8 cellular contexts compared by ENCODE assay signal in genomic region chr4:52693492-52693891, GRCh38. TPM values are rescaled to one million over a fixed set of nuclear protein-coding genes. Genes with fewer than 3 reads are reported as not detected.
"Had no signal": no experiment of that assay in that cellular context is flagged by ENCODE, and none has a peak within 500 bp of the region (broad histone marks: within the 10 kb centered on the region; RNA-seq: fewer than 3 reads in every experiment).

No MANE protein-coding gene starts in this region.

- DNase-seq: GDM1, GF-D8 had no signal

- FAIRE-seq: G401.6, GM12891, GM12892, GM18507, GM19239 had no signal

RNA-seq across cellular contexts. Expression of gene ERVMER34-1, which starts 57.7 kb away (rescaled TPM):
- total RNA-seq: G401 had no signal
